Comparison of ENCODE assay signal across 24 cellular contexts in genomic region chr6:120786682-120787081, GRCh38.
"Had no signal": no experiment of that assay in that cellular context is flagged by ENCODE, and none has a peak within 500 bp of the region (broad histone marks: within the 10 kb centered on the region; RNA-seq: fewer than 3 reads in every experiment).

No MANE protein-coding gene starts in this region.

- H3K27ac ChIP-seq: HL-60, SJSA1, SK-N-MC had no signal

- H3K9me3 ChIP-seq: MG63, SJSA1 had no signal

- FAIRE-seq: HTR-8/SVneo, RCC 7860 had no signal

- H3K27me3 ChIP-seq: MG63, SJSA1 had no signal

- H3K4me3 ChIP-seq: MG63, SJSA1, SK-N-MC had no signal

- H3K36me3 ChIP-seq: MG63, SJSA1 had no signal

- H3K4me1 ChIP-seq: SJSA1 had no signal

- DNase-seq: KBM-7, MG63, NCI-H1092, NCI-H1105 treated with DMSO at 0.1 percent for 48 hours, NCI-H1417 treated with DMSO at 0.1 percent for 48 hours, NCI-H146, NCI-H1694 treated with DMSO at 0.1 percent for 48 hours, NCI-H1930, NCI-H2081, NCI-H2107, NCI-H226, NCI-H446, NCI-H510A, NCI-H524 treated with DMSO at 0.1 percent for 48 hours, NCI-H69, NCI-H774, Right ventricle myocardium superior, RPMI8226, SIG-M5 had no signal
